ENCODE assay signal across 15 cellular contexts in the genomic region with DNA sequence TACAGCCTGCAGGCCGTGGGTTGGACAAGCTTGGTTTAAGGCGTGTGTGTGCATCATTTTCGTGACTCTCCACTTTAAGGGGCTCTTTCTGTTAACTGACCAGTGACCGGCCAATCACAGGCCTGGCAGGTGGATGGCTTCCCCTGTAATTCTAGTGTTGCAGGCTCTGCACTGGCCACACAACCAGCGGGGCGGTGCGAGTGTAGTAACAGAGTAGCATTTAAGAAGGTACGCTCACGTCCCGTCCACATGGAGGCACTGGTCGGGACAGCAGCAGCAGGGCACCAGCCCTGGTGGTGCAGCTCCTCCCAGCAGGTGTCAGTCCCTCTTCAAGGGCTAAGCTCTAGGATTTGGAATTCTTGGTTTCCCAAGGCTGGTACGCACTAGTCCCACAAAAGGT.
"Had no signal": no experiment of that assay in that cellular context is flagged by ENCODE, and none has a peak within 500 bp of the region (broad histone marks: within the 10 kb centered on the region; RNA-seq: fewer than 3 reads in every experiment).

No MANE protein-coding gene starts in this region.

- H3K36me3 ChIP-seq: prostate gland had no signal

- FAIRE-seq: astrocyte, bronchial epithelial cell, islet of Langerhans, small intestine had no signal

- H3K4me3 ChIP-seq: esophagus muscularis mucosa, left ventricle myocardium inferior, prostate gland, transverse colon had no signal

- H3K27ac ChIP-seq: esophagus muscularis mucosa, prostate gland, transverse colon had no signal

- H3K9me3 ChIP-seq: esophagus muscularis mucosa, left ventricle myocardium inferior, prostate gland, transverse colon had no signal

- H3K9me3 Mint-ChIP-seq: activated T-helper 1 cell treated with anti-CD3 and anti-CD28 coated beads, Interleukin-12 subunit alpha, Interleukin-12 subunit beta, Interleukin-2, Interleukin-4 antibody, amounts not matched to agents 30 ng/mL and 10 ng/mL and 1 ng/mL, durations not matched to agents 14 hours and 24 hours and 36 hours; natural killer cell; T-helper 2 cell treated with Interferon-gamma antibody and Interleukin-4, amounts not matched to agents 5 μg/mL and 100 μg/mL, for 36 hours had no signal

- DNase-seq: left ventricle myocardium inferior; natural killer cell; occipital lobe; right cardiac atrium; small intestine; stimulated activated naive CD4-positive, alpha-beta T cell; SW 1271; transverse colon had no signal

- H3K4me1 ChIP-seq: left ventricle myocardium inferior, prostate gland, transverse colon had no signal

- ATAC-seq: natural killer cell, right cardiac atrium had no signal

- H3K27me3 ChIP-seq: esophagus muscularis mucosa, transverse colon had no signal

- H3K4me3 Mint-ChIP-seq: activated T-helper 1 cell treated with anti-CD3 and anti-CD28 coated beads, Interleukin-12 subunit alpha, Interleukin-12 subunit beta, Interleukin-2, Interleukin-4 antibody, amounts not matched to agents 30 ng/mL and 10 ng/mL and 1 ng/mL, durations not matched to agents 14 hours and 24 hours and 36 hours; natural killer cell; T-helper 2 cell treated with Interferon-gamma antibody and Interleukin-4, amounts not matched to agents 5 μg/mL and 100 μg/mL, for 36 hours had no signal

- H3K4me1 Mint-ChIP-seq: natural killer cell had no signal

- H3K27ac Mint-ChIP-seq: natural killer cell; T-helper 2 cell treated with Interferon-gamma antibody and Interleukin-4, amounts not matched to agents 5 μg/mL and 100 μg/mL, for 36 hours had no signal
